In the genomic region with DNA sequence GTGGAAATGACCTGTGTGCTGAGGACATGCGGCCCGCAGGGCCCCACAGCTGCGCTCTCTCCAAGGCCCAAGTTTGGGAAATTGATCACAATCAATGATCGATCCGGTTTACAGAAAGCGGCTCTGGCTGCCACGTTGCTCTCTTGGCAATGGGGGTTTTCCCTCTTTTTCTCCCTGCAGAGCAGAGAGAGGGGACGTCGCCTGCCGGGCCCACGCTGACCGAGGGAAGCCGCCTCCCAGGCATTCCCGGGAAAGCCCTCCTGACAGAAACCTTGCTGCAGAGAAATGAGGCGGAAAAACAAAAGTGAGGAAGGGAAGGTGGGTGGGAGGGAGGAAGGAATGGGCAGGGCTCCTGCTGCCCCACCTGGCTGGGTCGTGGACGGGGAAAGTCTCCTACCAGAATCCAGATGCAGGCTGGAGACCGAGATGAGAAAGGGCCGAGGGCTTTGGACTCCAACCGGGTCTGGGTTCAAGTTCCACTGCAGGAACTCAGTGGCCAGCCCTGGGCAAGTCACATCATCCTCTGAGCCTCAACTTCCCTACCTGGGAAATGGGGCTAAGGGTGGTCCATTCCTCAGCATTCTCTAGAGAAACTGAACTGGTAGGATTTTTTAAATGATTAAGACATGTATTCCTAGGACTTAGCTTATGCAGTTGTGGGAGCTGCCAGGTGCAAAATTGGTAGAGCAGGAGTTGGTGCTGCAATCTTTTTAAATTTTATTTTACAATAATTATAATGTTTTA, we compare ENCODE assay signal across 23 cellular contexts.
A peak's percentile ranks its signal among the peaks of the same experiment; 100 is the strongest.
DNase-seq lines count a peak whose midpoint lies in the region; ATAC-seq, FAIRE-seq and TF ChIP-seq lines count a peak whose summit lies in the region.
"Had no signal": no experiment of that assay in that cellular context is flagged by ENCODE, and none has a peak within 500 bp of the region (broad histone marks: within the 10 kb centered on the region; RNA-seq: fewer than 3 reads in every experiment).

No MANE protein-coding gene starts in this region.

- H2AK5ac ChIP-seq in H9 (ENCODE audit: insufficient read length, low read length) = no peak overlapping the region
- H2AK5ac ChIP-seq in H1 (ENCODE audit: low read depth, low read length) = no peak overlapping the region

- peak; percentile 30 for DNase-seq in GM23338 (ENCODE audit: low spot score)
- DNase-seq in H9 = no peak
- DNase-seq in H1 (ENCODE audit: low read depth in 1 of 2, low spot score in 2 of 2) = no peak
- no peak for DNase-seq in C1 segment of cervical spinal cord (lab: John Stamatoyannopoulos, UW)
- no peak for DNase-seq in WERI-Rb-1
- no peak for DNase-seq in NCI-H345 treated with DMSO at 0.1 percent for 48 hours (lab: John Stamatoyannopoulos, UW; ENCODE audit: unreplicated experiment)
- DNase-seq: 8988T; ACHN; AML-193; BE2C; CD4-positive, alpha-beta memory T cell; DMS 273 treated with DMSO at 0.1 percent for 48 hours; DMS79; EL; GDM1; GM23248 had no signal

- no peaks in the 10 kb centered on the region for H4K20me1 ChIP-seq in GM23338 (replicated peaks; ENCODE audit: insufficient read depth)
- H4K20me1 ChIP-seq in H9 (ENCODE audit: control insufficient read depth, insufficient read depth, insufficient read length) = no peaks in the 10 kb centered on the region
- peaks cover 0 to 4% of the 10 kb centered on the region in 2 experiments for H4K20me1 ChIP-seq in H1 (replicated peaks in 1 of 2; ENCODE audit: control insufficient read depth in 1 of 2, insufficient read depth in 2 of 2, low read length in 2 of 2)

- H4K8ac ChIP-seq in H9 (replicated peaks; ENCODE audit: insufficient read length, low read depth, low read length) = no peak overlapping the region
- peak overlapping the region; percentile 59 for H4K8ac ChIP-seq in H1 (ENCODE audit: extremely low read depth, insufficient read depth, low read length)

- H2BK15ac ChIP-seq in H9 (ENCODE audit: low read depth, low read length) (no peak overlapping the region), H1 (ENCODE audit: low read length) (no peak overlapping the region)

- H2AFZ ChIP-seq in GM23338 (no peak overlapping the region), H9 (ENCODE audit: low read length) (no peak overlapping the region), H1 (ENCODE audit: low read length) (no peak overlapping the region)
- H2AFZ ChIP-seq: GM23248 had no signal

- no peaks in the 10 kb centered on the region for H3K79me1 ChIP-seq in H9 (ENCODE audit: insufficient read depth, low read depth, low read length, poor library complexity, severe bottlenecking)
- H3K79me1 ChIP-seq in H1 (ENCODE audit: low read depth, low read length) = no peaks in the 10 kb centered on the region

- no peaks in the 10 kb centered on the region for H3F3A ChIP-seq in GM23338 (replicated peaks; ENCODE audit: low read depth)

- H3K27me3 Mint-ChIP-seq in GM23338 (ENCODE audit: insufficient read depth, low read depth, poor library complexity) = peaks cover 5% of the 10 kb centered on the region
- no peaks in the 10 kb centered on the region for H3K27me3 Mint-ChIP-seq in H9 (ENCODE audit: low read depth)

- H3K9me2 ChIP-seq in GM23338 (ENCODE audit: insufficient read depth) = no peaks in the 10 kb centered on the region

- H3K56ac ChIP-seq in H9 (ENCODE audit: insufficient read length, low read depth, low read length) (no peak overlapping the region), H1 (replicated peaks; ENCODE audit: insufficient read length, low read depth, low read length) (no peak overlapping the region)

- H3K9me3 ChIP-seq in H9 (ENCODE audit: control insufficient read depth, low read depth, low read length) (no peaks in the 10 kb centered on the region), H1 (ENCODE audit: insufficient read depth in 2 of 2, low read depth in 1 of 2, low read length in 1 of 2) (no peaks in the 10 kb centered on the region), WERI-Rb-1 (ENCODE audit: severe bottlenecking) (no peaks in the 10 kb centered on the region)
- H3K9me3 ChIP-seq: A549 had no signal

- H2BK12ac ChIP-seq in H9 (ENCODE audit: insufficient read length, low read depth, low read length) (no peak overlapping the region), H1 (ENCODE audit: low read depth, low read length) (no peak overlapping the region)

- H3K23ac ChIP-seq in H9 (ENCODE audit: insufficient read length, low read depth, low read length) (no peak overlapping the region), H1 (ENCODE audit: insufficient read length) (no peak overlapping the region)

- no peak for FAIRE-seq in H1 (lab: Jason Lieb, UNC)
- FAIRE-seq: A549, D721Med, GM12878, GM19239, H54 had no signal

- WGBS in H9 (ENCODE audit: extremely low coverage, insufficient read length, low lambda C conversion rate) = no CpG with 5 or more reads among the region's 20 CpGs
- WGBS in H1 (ENCODE audit: extremely low coverage in 1 of 2, insufficient coverage in 1 of 2, insufficient read length in 1 of 2, insufficient replicate concordance in 2 of 2, low coverage in 1 of 2, low lambda C conversion rate in 2 of 2, missing lambda C conversion rate in 1 of 2), 2 experiments = 83% methylated on average over 20 of the region's 20 CpGs; no CpG with 5 or more reads in 1 of the 2 experiments

- POLR2A ChIA-PET in H1 (lab: Charles Lee; ENCODE audit: partially characterized antibody) = no interaction called here

- H3K36me3 Mint-ChIP-seq in GM23338 (ENCODE audit: low read depth) (peaks cover 14% of the 10 kb centered on the region), H9 (ENCODE audit: insufficient read depth in 1 of 3, low read depth in 3 of 3) (peaks cover 8 to 11% (median 9%) of the 10 kb centered on the region in 3 experiments)
- H3K36me3 Mint-ChIP-seq: CD4-positive, alpha-beta memory T cell had no signal

- peaks cover 8% of the 10 kb centered on the region for H3K4me1 Mint-ChIP-seq in GM23338
- H3K4me1 Mint-ChIP-seq in H9 = peaks cover 6 to 13% of the 10 kb centered on the region in 2 experiments
- H3K4me1 Mint-ChIP-seq: CD4-positive, alpha-beta memory T cell had no signal

- H3K9me3 Mint-ChIP-seq in GM23338 (no peaks in the 10 kb centered on the region), H9 (no peaks in the 10 kb centered on the region)
- H3K9me3 Mint-ChIP-seq: CD4-positive, alpha-beta memory T cell had no signal

- no peaks in the 10 kb centered on the region for H3K36me3 ChIP-seq in GM23338 (ENCODE audit: insufficient read depth)
- peaks cover 0 to 2% (median 0%) of the 10 kb centered on the region in 4 experiments; a peak in 1 of 8 replicates for H3K36me3 ChIP-seq in H1 (ENCODE audit: control insufficient read depth in 2 of 4, insufficient read depth in 4 of 4, low read length in 3 of 4)
- H3K36me3 ChIP-seq in WERI-Rb-1 = no peaks in the 10 kb centered on the region
- H3K36me3 ChIP-seq: BE2C had no signal

- no peak overlapping the region for H3K4me3 Mint-ChIP-seq in GM23338
- no peak overlapping the region for H3K4me3 Mint-ChIP-seq in H9
- H3K4me3 Mint-ChIP-seq: CD4-positive, alpha-beta memory T cell had no signal

- no peak for TF ChIP-seq RAD21 in H1 (IDR thresholded peaks at IDR 0.05 in 1 of 2, conservative IDR thresholded peaks at IDR 0.05 in 1 of 2; ENCODE audit: low read depth in 2 of 2, low read length in 2 of 2)

- H3K14ac ChIP-seq in H9 (ENCODE audit: insufficient read depth, low read length) (no peak overlapping the region), H1 (ENCODE audit: insufficient read length) (no peak overlapping the region)

- H3K9ac ChIP-seq in H9 (ENCODE audit: extremely low read depth, insufficient read length, low read length) = no peak overlapping the region
- no peak overlapping the region for H3K9ac ChIP-seq in H1 (replicated peaks in 1 of 4; ENCODE audit: extremely low read depth in 1 of 4, low read depth in 3 of 4, low read length in 3 of 4)
- H3K9ac ChIP-seq: BLaER1 treated with 17β-estradiol and CSF1 and Interleukin-3, amounts not matched to agents 10 nM and 100 nM; GM23248 had no signal

- H3K4me1 ChIP-seq in GM23338 (ENCODE audit: insufficient read depth) (peaks cover 2% of the 10 kb centered on the region; the same call in 1 of the 2 replicates), H9 (ENCODE audit: insufficient read depth, low read length) (no peaks in the 10 kb centered on the region), H1 (replicated peaks in 1 of 4; ENCODE audit: control insufficient read depth in 3 of 4, insufficient read depth in 4 of 4, low read length in 3 of 4) (peaks cover 0 to 3% (median 1%) of the 10 kb centered on the region in 4 experiments; a peak in 6 of 7 replicates)
- H3K4me1 ChIP-seq: A549, BE2C had no signal

- no peak for TF ChIP-seq POLR2A in H1 (IDR thresholded peaks at IDR 0.05; ENCODE audit: control extremely low read depth in 1 of 2, low read depth in 2 of 2, low read length in 2 of 2)

- H3K23me2 ChIP-seq in H9 (ENCODE audit: insufficient read length, low read depth, low read length, poor library complexity, severe bottlenecking) = no peaks in the 10 kb centered on the region
- no peaks in the 10 kb centered on the region; the same call in 1 of the 2 replicates for H3K23me2 ChIP-seq in H1 (ENCODE audit: low read depth, low read length)

- no peak overlapping the region for H3K27ac Mint-ChIP-seq in GM23338
- H3K27ac Mint-ChIP-seq in H9 = peak overlapping the region in 2 of 3 experiments; percentile 77 to 91; a peak in 3 of 7 replicates
- H3K27ac Mint-ChIP-seq: CD4-positive, alpha-beta memory T cell had no signal

- H4K5ac ChIP-seq in H9 (ENCODE audit: insufficient read length, low read depth, low read length) (no peak overlapping the region), H1 (ENCODE audit: insufficient read length, low read depth, low read length) (no peak overlapping the region)

- no peak overlapping the region for H2BK20ac ChIP-seq in H9 (ENCODE audit: low read depth, low read length, poor library complexity, severe bottlenecking)
- H2BK20ac ChIP-seq in H1 (ENCODE audit: low read length) = no peak overlapping the region

- H3K27me3 ChIP-seq in GM23338 (ENCODE audit: insufficient read depth) (no peaks in the 10 kb centered on the region), H9 (ENCODE audit: insufficient read depth, low read length) (no peaks in the 10 kb centered on the region), H1 (replicated peaks in 1 of 4; ENCODE audit: control insufficient read depth in 3 of 4, extremely low read depth in 1 of 4, insufficient read depth in 3 of 4, low read length in 3 of 4) (no peaks in the 10 kb centered on the region), WERI-Rb-1 (ENCODE audit: insufficient read depth, low read depth, severe bottlenecking) (no peaks in the 10 kb centered on the region)
- H3K27me3 ChIP-seq: BE2C; BLaER1 treated with 17β-estradiol and CSF1 and Interleukin-3, amounts not matched to agents 10 nM and 100 nM had no signal

- H4K91ac ChIP-seq in H9 (ENCODE audit: insufficient read length, low read depth, low read length) (no peak overlapping the region), H1 (replicated peaks; ENCODE audit: insufficient read length, low read length) (no peak overlapping the region)

- no peak overlapping the region for H3K4me2 ChIP-seq in GM23338
- no peak overlapping the region for H3K4me2 ChIP-seq in H9 (ENCODE audit: insufficient read depth, insufficient read length, low read length)
- no peak overlapping the region for H3K4me2 ChIP-seq in H1 (ENCODE audit: insufficient read depth in 1 of 2, low read depth in 2 of 2, low read length in 2 of 2)
- H3K4me2 ChIP-seq: A549; BLaER1 treated with 17β-estradiol and CSF1 and Interleukin-3, amounts not matched to agents 10 nM and 100 nM had no signal

- no peak overlapping the region for H3K4ac ChIP-seq in H9 (ENCODE audit: low read depth, low read length)
- no peak overlapping the region for H3K4ac ChIP-seq in H1 (replicated peaks; ENCODE audit: insufficient read length, low read depth, low read length)

- H3K79me2 ChIP-seq in GM23338 (replicated peaks; ENCODE audit: insufficient read depth) (no peaks in the 10 kb centered on the region), H9 (ENCODE audit: insufficient read depth, low read length) (no peaks in the 10 kb centered on the region), H1 (ENCODE audit: control insufficient read depth in 1 of 2, insufficient read depth in 2 of 2, low read length in 2 of 2) (no peaks in the 10 kb centered on the region)

- no peak for TF ChIP-seq CTCF in GM23338 (conservative IDR thresholded peaks at IDR 0.05; ENCODE audit: low read depth in 2 of 2)
- no peak for TF ChIP-seq CTCF in H9 (conservative IDR thresholded peaks at IDR 0.05)
- TF ChIP-seq CTCF in H1 (IDR thresholded peaks at IDR 0.05; ENCODE audit: control extremely low read depth in 1 of 3, insufficient read depth in 1 of 3, low read depth in 1 of 3, low read length in 3 of 3) = no peak
- TF ChIP-seq CTCF in WERI-Rb-1 (IDR thresholded peaks at IDR 0.05; ENCODE audit: low read depth, low read length) = no peak

- H3T11ph ChIP-seq in H9 (ENCODE audit: low read length) = no peak overlapping the region

- H3K27ac ChIP-seq in GM23338 (ENCODE audit: low read depth) (no peak overlapping the region), H9 (ENCODE audit: insufficient read length, low read depth, low read length) (no peak overlapping the region), H1 (ENCODE audit: low read depth, low read length) (no peak overlapping the region), WERI-Rb-1 (no peak overlapping the region)
- H3K27ac ChIP-seq: A549; BLaER1 treated with 17β-estradiol and CSF1 and Interleukin-3, amounts not matched to agents 10 nM and 100 nM; GM23248 had no signal

- no peak for TF ChIP-seq EP300 in H1 (IDR thresholded peaks at IDR 0.05; ENCODE audit: borderline replicate concordance in 1 of 2, low read depth in 2 of 2, low read length in 2 of 2)

- CTCF ChIA-PET in H1 (lab: Charles Lee; ENCODE audit: partially characterized antibody) = interaction anchor here (0.6 to 2.0 kb wide), 4 partner anchors 10 to 326 kb away, joined by 3 to 7 read pairs (median 3); no protein-coding TSS in a partner anchor

- peak; percentile 17; the same call in 2 of the 3 replicates for ATAC-seq in GM23338
- ATAC-seq: A549, GM12878, HCT116 had no signal

- H3K4me3 ChIP-seq in GM23338 (no peak overlapping the region), H1 (ENCODE audit: extremely low read depth in 1 of 4, insufficient read depth in 2 of 4, low read depth in 3 of 4, low read length in 4 of 4) (no peak overlapping the region), WERI-Rb-1 (ENCODE audit: low read depth, low read length) (no peak overlapping the region)
- H3K4me3 ChIP-seq: A549; BLaER1 treated with 17β-estradiol and CSF1 and Interleukin-3, amounts not matched to agents 10 nM and 100 nM; GM12878; GM23248 had no signal

- no peak overlapping the region for H3K18ac ChIP-seq in H9 (ENCODE audit: insufficient read length, low read depth, low read length)
- no peak overlapping the region for H3K18ac ChIP-seq in H1 (ENCODE audit: extremely low read depth, low read length)

- no peak overlapping the region for H2BK120ac ChIP-seq in H9 (ENCODE audit: low read depth, low read length, poor library complexity, severe bottlenecking)
- no peak overlapping the region for H2BK120ac ChIP-seq in H1 (replicated peaks; ENCODE audit: low read depth, low read length)

- H2BK5ac ChIP-seq in H9 (ENCODE audit: insufficient read length, low read length) (no peak overlapping the region), H1 (ENCODE audit: low read depth, low read length) (no peak overlapping the region)
